ENCODE assay signal across 8 cellular contexts in the genomic region with DNA sequence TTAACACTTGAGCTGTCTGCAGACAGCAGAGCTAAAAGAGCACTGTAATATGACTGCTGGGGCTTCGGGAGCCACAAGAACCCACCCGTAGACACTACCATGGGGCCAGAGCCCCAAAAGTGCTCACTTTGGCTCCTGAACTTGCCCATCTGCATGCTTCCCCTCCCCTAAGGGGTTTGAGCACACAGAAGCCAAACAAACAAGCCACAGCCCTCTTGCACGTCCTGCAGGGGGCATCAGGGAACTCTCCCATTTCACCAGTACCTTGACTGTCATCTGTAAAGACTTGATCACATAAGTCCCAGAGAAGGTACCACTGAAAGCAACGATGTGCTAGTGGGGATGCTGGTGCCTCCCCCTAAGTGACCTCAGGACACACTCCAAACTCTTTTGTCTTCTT.
DNase-seq lines count a peak whose midpoint lies in the region; ATAC-seq and TF ChIP-seq lines count a peak whose summit lies in the region.

No MANE protein-coding gene starts in this region.

- no peaks in the 10 kb centered on the region for H3K27me3 ChIP-seq in mesenchymal stem cell (ENCODE audit: control insufficient read depth in 1 of 2, insufficient read depth in 1 of 2, low read length in 2 of 2)
- no peaks in the 10 kb centered on the region for H3K27me3 ChIP-seq in sigmoid colon

- H3K18ac ChIP-seq in mesenchymal stem cell (ENCODE audit: low read depth in 1 of 2, low read length in 2 of 2): no peak overlapping the region

- no peak overlapping the region for H2BK12ac ChIP-seq in mesenchymal stem cell (ENCODE audit: low read length in 2 of 2)

- no peak overlapping the region for H3K9ac ChIP-seq in mesenchymal stem cell (ENCODE audit: low read length)

- no peak for TF ChIP-seq POLR2A in sigmoid colon (IDR thresholded peaks at IDR 0.05)

- TF ChIP-seq CTCF in GM12864 (IDR thresholded peaks at IDR 0.05; ENCODE audit: low read depth, low read length, missing control alignments): peak; percentile 72
- TF ChIP-seq CTCF in WI38 (IDR thresholded peaks at IDR 0.05; ENCODE audit: low read depth, low read length): peak; percentile 46
- no peak for TF ChIP-seq CTCF in sigmoid colon (IDR thresholded peaks at IDR 0.05)

- H3K4me1 ChIP-seq in mesenchymal stem cell (ENCODE audit: control insufficient read depth, insufficient read depth, low read depth, low read length): no peaks in the 10 kb centered on the region
- no peaks in the 10 kb centered on the region for H3K4me1 ChIP-seq in sigmoid colon

- H3K4ac ChIP-seq in mesenchymal stem cell (ENCODE audit: low read depth in 1 of 2, low read length in 2 of 2): no peak overlapping the region

- no peak overlapping the region for H2BK120ac ChIP-seq in mesenchymal stem cell (ENCODE audit: low read depth, low read length)

- no peak overlapping the region for H3K4me3 ChIP-seq in GM12864 (ENCODE audit: low read depth, low read length)
- H3K4me3 ChIP-seq in WI38 (ENCODE audit: low read depth, low read length): no peak overlapping the region
- H3K4me3 ChIP-seq in mesenchymal stem cell (ENCODE audit: insufficient read depth in 1 of 2, low read depth in 1 of 2, low read length in 2 of 2): no peak overlapping the region
- no peak overlapping the region for H3K4me3 ChIP-seq in sigmoid colon

- no peak overlapping the region for H2BK5ac ChIP-seq in mesenchymal stem cell (ENCODE audit: low read depth, low read length, poor library complexity, severe bottlenecking)

- no peak overlapping the region for H3K14ac ChIP-seq in mesenchymal stem cell (ENCODE audit: low read length in 2 of 2)

- no peaks in the 10 kb centered on the region for H3K27me3 Mint-ChIP-seq in stimulated activated naive CD8-positive, alpha-beta T cell treated with anti-CD3 and anti-CD28 coated beads, Interleukin-15, amount 100 ng/mL, for 72 hours

- no peak overlapping the region for H3K23ac ChIP-seq in mesenchymal stem cell (ENCODE audit: low read length in 2 of 2)

- 58% methylated on average over 3 of the region's 4 CpGs for WGBS in mesenchymal stem cell
- 51 to 58% methylated on average over 4 of the region's 4 CpGs for WGBS in sigmoid colon, 2 donors

- H2BK15ac ChIP-seq in mesenchymal stem cell (ENCODE audit: low read depth, poor library complexity, severe bottlenecking): no peak overlapping the region

- intact Hi-C loops in sigmoid colon (cut with DNase I): no loop called here

- H3K27ac ChIP-seq in mesenchymal stem cell (ENCODE audit: low read length, poor library complexity, severe bottlenecking): no peak overlapping the region
- H3K27ac ChIP-seq in sigmoid colon: no peak overlapping the region

- TF ChIP-seq EP300 in sigmoid colon (IDR thresholded peaks at IDR 0.05): no peak

- no peaks in the 10 kb centered on the region for H3K9me3 ChIP-seq in mesenchymal stem cell (ENCODE audit: control insufficient read depth, low read length)
- no peaks in the 10 kb centered on the region for H3K9me3 ChIP-seq in sigmoid colon

- no peak for ATAC-seq in stimulated activated naive CD8-positive, alpha-beta T cell treated with anti-CD3 and anti-CD28 coated beads, Interleukin-15, amount 100 ng/mL, for 72 hours

- H3K4me1 Mint-ChIP-seq in stimulated activated naive CD8-positive, alpha-beta T cell treated with anti-CD3 and anti-CD28 coated beads, Interleukin-15, amount 100 ng/mL, for 72 hours: no peaks in the 10 kb centered on the region

- DNase-seq in GM12864 (ENCODE audit: low read depth) (peak; percentile 22), HT-29 (ENCODE audit: low spot score) (peak; percentile 51), mesenchymal stem cell (peak; percentile 34), HuH-7 (ENCODE audit: low spot score) (no peak), sigmoid colon (no peak), COR-L47 (lab: John Stamatoyannopoulos, UW) (no peak)
- DNase-seq in stimulated activated naive CD8-positive, alpha-beta T cell treated with anti-CD3 and anti-CD28 coated beads, Interleukin-15, amount 100 ng/mL, for 72 hours: no peak

- no peak overlapping the region for H3K4me3 Mint-ChIP-seq in stimulated activated naive CD8-positive, alpha-beta T cell treated with anti-CD3 and anti-CD28 coated beads, Interleukin-15, amount 100 ng/mL, for 72 hours

- H2AK5ac ChIP-seq in mesenchymal stem cell (ENCODE audit: low read length, severe bottlenecking): peak overlapping the region; percentile 42

- H4K8ac ChIP-seq in mesenchymal stem cell (ENCODE audit: low read length): no peak overlapping the region

- no peak overlapping the region for H4K91ac ChIP-seq in mesenchymal stem cell (ENCODE audit: low read length)

- no peak overlapping the region for H3K4me2 ChIP-seq in mesenchymal stem cell (ENCODE audit: low read length, poor library complexity, severe bottlenecking)

- H3K36me3 ChIP-seq in mesenchymal stem cell (ENCODE audit: control insufficient read depth in 1 of 2, insufficient read depth in 2 of 2, low read depth in 1 of 2, low read length in 2 of 2) (no peaks in the 10 kb centered on the region), sigmoid colon (no peaks in the 10 kb centered on the region)

- no peaks in the 10 kb centered on the region for H3K79me1 ChIP-seq in mesenchymal stem cell (replicated peaks; ENCODE audit: low read length, poor library complexity, severe bottlenecking)

- H2AFZ ChIP-seq in mesenchymal stem cell (ENCODE audit: low read depth, low read length): no peak overlapping the region

- H3K9me3 Mint-ChIP-seq in stimulated activated naive CD8-positive, alpha-beta T cell treated with anti-CD3 and anti-CD28 coated beads, Interleukin-15, amount 100 ng/mL, for 72 hours: peaks cover 0 to 22% of the 10 kb centered on the region in 2 donors

- H3K27ac Mint-ChIP-seq in stimulated activated naive CD8-positive, alpha-beta T cell treated with anti-CD3 and anti-CD28 coated beads, Interleukin-15, amount 100 ng/mL, for 72 hours: no peak overlapping the region

Comparison
In these comparisons a context has a peak if more than half of its experiments do, and no peak if none do; other contexts are left out.
1. DNase-seq: peak in GM12864 (single experiment), HT-29 (single experiment) and mesenchymal stem cell (single experiment); none in HuH-7 (single experiment), stimulated activated naive CD8-positive, alpha-beta T cell treated with anti-CD3 and anti-CD28 coated beads, Interleukin-15, amount 100 ng/mL, for 72 hours (0 of 2), sigmoid colon (single experiment) and COR-L47 (single experiment).
2. CTCF ChIP-seq: peak in GM12864 (single experiment) and WI38 (single experiment); none in sigmoid colon (0 of 4).